ENCODE assay signal across 1 cellular context in the genomic region with DNA sequence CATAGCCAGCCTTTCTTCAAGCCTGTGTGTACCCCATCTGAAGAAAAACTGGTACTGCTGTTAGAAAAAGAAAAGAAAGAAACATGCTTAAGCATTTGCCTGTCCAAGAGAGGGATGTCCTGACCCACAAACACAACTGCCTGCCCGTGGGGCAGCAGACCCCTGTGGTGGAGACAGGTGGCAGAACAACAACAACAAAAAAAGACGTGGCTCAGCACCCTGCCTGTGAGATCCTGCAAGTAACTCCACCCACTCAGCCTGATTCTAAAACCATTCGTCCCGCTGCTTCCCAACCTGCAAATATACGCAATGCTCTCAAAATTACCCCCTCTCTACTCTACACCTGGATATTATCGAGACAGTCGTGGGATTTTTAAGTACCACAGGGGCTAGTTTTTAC.
TF ChIP-seq lines count a peak whose summit lies in the region.

No MANE protein-coding gene starts in this region.

TF ChIP-seq in H1, 55 proteins besides CTCF, POLR2A, EP300 and RAD21:
- no peak for TF ChIP-seq RFX5 (IDR thresholded peaks at IDR 0.05; ENCODE audit: borderline replicate concordance, low read depth, low read length)
- TF ChIP-seq KDM1A (IDR thresholded peaks at IDR 0.05; ENCODE audit: borderline replicate concordance, low read length): no peak
- no peak for TF ChIP-seq NRF1 (IDR thresholded peaks at IDR 0.05; ENCODE audit: low read depth, low read length)
- no peak for TF ChIP-seq TAF7 (optimal IDR thresholded peaks at IDR 0.05; ENCODE audit: borderline replicate concordance, low read depth, low read length)
- TF ChIP-seq CBX5 (IDR thresholded peaks at IDR 0.05; ENCODE audit: low read depth, low read length): no peak
- TF ChIP-seq GABPA (IDR thresholded peaks at IDR 0.05; ENCODE audit: borderline replicate concordance, insufficient read depth, low read length): no peak
- TF ChIP-seq ZNF274 (IDR thresholded peaks at IDR 0.05; ENCODE audit: borderline replicate concordance, extremely low read depth, low read length): no peak
- TF ChIP-seq SUZ12 (IDR thresholded peaks at IDR 0.05; ENCODE audit: low read length): no peak
- TF ChIP-seq, protein P1, sequence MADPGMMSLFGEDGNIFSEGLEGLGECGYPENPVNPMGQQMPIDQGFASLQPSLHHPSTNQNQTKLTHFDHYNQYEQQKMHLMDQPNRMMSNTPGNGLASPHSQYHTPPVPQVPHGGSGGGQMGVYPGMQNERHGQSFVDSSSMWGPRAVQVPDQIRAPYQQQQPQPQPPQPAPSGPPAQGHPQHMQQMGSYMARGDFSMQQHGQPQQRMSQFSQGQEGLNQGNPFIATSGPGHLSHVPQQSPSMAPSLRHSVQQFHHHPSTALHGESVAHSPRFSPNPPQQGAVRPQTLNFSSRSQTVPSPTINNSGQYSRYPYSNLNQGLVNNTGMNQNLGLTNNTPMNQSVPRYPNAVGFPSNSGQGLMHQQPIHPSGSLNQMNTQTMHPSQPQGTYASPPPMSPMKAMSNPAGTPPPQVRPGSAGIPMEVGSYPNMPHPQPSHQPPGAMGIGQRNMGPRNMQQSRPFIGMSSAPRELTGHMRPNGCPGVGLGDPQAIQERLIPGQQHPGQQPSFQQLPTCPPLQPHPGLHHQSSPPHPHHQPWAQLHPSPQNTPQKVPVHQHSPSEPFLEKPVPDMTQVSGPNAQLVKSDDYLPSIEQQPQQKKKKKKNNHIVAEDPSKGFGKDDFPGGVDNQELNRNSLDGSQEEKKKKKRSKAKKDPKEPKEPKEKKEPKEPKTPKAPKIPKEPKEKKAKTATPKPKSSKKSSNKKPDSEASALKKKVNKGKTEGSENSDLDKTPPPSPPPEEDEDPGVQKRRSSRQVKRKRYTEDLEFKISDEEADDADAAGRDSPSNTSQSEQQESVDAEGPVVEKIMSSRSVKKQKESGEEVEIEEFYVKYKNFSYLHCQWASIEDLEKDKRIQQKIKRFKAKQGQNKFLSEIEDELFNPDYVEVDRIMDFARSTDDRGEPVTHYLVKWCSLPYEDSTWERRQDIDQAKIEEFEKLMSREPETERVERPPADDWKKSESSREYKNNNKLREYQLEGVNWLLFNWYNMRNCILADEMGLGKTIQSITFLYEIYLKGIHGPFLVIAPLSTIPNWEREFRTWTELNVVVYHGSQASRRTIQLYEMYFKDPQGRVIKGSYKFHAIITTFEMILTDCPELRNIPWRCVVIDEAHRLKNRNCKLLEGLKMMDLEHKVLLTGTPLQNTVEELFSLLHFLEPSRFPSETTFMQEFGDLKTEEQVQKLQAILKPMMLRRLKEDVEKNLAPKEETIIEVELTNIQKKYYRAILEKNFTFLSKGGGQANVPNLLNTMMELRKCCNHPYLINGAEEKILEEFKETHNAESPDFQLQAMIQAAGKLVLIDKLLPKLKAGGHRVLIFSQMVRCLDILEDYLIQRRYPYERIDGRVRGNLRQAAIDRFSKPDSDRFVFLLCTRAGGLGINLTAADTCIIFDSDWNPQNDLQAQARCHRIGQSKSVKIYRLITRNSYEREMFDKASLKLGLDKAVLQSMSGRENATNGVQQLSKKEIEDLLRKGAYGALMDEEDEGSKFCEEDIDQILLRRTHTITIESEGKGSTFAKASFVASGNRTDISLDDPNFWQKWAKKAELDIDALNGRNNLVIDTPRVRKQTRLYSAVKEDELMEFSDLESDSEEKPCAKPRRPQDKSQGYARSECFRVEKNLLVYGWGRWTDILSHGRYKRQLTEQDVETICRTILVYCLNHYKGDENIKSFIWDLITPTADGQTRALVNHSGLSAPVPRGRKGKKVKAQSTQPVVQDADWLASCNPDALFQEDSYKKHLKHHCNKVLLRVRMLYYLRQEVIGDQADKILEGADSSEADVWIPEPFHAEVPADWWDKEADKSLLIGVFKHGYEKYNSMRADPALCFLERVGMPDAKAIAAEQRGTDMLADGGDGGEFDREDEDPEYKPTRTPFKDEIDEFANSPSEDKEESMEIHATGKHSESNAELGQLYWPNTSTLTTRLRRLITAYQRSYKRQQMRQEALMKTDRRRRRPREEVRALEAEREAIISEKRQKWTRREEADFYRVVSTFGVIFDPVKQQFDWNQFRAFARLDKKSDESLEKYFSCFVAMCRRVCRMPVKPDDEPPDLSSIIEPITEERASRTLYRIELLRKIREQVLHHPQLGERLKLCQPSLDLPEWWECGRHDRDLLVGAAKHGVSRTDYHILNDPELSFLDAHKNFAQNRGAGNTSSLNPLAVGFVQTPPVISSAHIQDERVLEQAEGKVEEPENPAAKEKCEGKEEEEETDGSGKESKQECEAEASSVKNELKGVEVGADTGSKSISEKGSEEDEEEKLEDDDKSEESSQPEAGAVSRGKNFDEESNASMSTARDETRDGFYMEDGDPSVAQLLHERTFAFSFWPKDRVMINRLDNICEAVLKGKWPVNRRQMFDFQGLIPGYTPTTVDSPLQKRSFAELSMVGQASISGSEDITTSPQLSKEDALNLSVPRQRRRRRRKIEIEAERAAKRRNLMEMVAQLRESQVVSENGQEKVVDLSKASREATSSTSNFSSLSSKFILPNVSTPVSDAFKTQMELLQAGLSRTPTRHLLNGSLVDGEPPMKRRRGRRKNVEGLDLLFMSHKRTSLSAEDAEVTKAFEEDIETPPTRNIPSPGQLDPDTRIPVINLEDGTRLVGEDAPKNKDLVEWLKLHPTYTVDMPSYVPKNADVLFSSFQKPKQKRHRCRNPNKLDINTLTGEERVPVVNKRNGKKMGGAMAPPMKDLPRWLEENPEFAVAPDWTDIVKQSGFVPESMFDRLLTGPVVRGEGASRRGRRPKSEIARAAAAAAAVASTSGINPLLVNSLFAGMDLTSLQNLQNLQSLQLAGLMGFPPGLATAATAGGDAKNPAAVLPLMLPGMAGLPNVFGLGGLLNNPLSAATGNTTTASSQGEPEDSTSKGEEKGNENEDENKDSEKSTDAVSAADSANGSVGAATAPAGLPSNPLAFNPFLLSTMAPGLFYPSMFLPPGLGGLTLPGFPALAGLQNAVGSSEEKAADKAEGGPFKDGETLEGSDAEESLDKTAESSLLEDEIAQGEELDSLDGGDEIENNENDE (IDR thresholded peaks at IDR 0.05; ENCODE audit: insufficient replicate concordance, low read length): no peak
- TF ChIP-seq, protein P2, sequence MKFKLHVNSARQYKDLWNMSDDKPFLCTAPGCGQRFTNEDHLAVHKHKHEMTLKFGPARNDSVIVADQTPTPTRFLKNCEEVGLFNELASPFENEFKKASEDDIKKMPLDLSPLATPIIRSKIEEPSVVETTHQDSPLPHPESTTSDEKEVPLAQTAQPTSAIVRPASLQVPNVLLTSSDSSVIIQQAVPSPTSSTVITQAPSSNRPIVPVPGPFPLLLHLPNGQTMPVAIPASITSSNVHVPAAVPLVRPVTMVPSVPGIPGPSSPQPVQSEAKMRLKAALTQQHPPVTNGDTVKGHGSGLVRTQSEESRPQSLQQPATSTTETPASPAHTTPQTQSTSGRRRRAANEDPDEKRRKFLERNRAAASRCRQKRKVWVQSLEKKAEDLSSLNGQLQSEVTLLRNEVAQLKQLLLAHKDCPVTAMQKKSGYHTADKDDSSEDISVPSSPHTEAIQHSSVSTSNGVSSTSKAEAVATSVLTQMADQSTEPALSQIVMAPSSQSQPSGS (IDR thresholded peaks at IDR 0.05; ENCODE audit: low read length): no peak
- TF ChIP-seq PHF8 (conservative IDR thresholded peaks at IDR 0.05; ENCODE audit: low read depth, low read length): no peak
TF ChIP-seq in H1: peak in this region for 0.
